In the genomic region with DNA sequence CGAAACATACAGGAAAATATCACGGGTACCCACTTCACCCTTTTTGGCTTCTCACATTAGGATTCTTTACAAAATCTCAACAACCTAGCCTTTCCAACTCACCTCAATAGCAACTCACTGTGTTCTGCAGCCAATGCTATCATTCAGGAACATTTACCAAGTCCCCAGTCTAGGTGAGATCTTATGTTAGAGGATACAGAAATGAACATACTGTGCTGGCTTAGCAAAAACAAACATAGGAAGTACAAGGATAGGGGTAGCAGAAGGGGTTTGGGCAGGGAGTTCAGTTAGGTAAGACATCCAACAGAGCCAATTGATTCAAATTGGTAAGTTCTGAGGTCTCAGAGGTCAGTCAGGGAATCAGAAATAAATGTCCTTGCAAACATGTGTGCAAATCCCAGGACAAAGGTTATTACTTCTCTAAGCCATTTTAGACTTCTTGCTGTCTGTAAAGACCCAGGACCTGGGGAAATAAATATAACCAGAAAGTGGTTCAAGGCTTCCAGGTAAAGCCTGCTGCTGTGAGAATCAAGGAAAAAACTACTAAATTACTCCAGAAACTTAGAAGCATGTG, we compare ENCODE assay signal across 2 cellular contexts.
TF ChIP-seq lines count a peak whose summit lies in the region.

No MANE protein-coding gene starts in this region.

TF ChIP-seq in GM23338, 12 proteins besides CTCF, POLR2A, EP300 and RAD21 (continued from another document and continues in another):
- TF ChIP-seq ZNF462 (CRISPR knock-in tag; IDR thresholded peaks at IDR 0.05) (no peak), ETS1 (IDR thresholded peaks at IDR 0.05) (no peak), ZNF114 (CRISPR knock-in tag; IDR thresholded peaks at IDR 0.05) (no peak), CREB1 (CRISPR knock-in tag; IDR thresholded peaks at IDR 0.05; ENCODE audit: low read depth) (no peak), ZNF331 (CRISPR knock-in tag; IDR thresholded peaks at IDR 0.05; ENCODE audit: low read depth) (no peak), EZH2phosphoT487 (IDR thresholded peaks at IDR 0.05; ENCODE audit: unreplicated experiment) (no peak), EZH2 (IDR thresholded peaks at IDR 0.05; ENCODE audit: low read depth, unreplicated experiment) (no peak), STAT1 (IDR thresholded peaks at IDR 0.05; ENCODE audit: unreplicated experiment) (no peak)
- TF ChIP-seq, protein P1, sequence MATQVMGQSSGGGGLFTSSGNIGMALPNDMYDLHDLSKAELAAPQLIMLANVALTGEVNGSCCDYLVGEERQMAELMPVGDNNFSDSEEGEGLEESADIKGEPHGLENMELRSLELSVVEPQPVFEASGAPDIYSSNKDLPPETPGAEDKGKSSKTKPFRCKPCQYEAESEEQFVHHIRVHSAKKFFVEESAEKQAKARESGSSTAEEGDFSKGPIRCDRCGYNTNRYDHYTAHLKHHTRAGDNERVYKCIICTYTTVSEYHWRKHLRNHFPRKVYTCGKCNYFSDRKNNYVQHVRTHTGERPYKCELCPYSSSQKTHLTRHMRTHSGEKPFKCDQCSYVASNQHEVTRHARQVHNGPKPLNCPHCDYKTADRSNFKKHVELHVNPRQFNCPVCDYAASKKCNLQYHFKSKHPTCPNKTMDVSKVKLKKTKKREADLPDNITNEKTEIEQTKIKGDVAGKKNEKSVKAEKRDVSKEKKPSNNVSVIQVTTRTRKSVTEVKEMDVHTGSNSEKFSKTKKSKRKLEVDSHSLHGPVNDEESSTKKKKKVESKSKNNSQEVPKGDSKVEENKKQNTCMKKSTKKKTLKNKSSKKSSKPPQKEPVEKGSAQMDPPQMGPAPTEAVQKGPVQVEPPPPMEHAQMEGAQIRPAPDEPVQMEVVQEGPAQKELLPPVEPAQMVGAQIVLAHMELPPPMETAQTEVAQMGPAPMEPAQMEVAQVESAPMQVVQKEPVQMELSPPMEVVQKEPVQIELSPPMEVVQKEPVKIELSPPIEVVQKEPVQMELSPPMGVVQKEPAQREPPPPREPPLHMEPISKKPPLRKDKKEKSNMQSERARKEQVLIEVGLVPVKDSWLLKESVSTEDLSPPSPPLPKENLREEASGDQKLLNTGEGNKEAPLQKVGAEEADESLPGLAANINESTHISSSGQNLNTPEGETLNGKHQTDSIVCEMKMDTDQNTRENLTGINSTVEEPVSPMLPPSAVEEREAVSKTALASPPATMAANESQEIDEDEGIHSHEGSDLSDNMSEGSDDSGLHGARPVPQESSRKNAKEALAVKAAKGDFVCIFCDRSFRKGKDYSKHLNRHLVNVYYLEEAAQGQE (IDR thresholded peaks at IDR 0.05; ENCODE audit: unreplicated experiment), result no peak

TF ChIP-seq in H1, 55 proteins besides CTCF, POLR2A, EP300 and RAD21 (continued from another document):
- no peak for TF ChIP-seq JUND (IDR thresholded peaks at IDR 0.05; ENCODE audit: low read length)
- no peak for TF ChIP-seq SP2 (IDR thresholded peaks at IDR 0.05; ENCODE audit: low read length)
- TF ChIP-seq BRCA1 (IDR thresholded peaks at IDR 0.05; ENCODE audit: low read depth, low read length), result no peak
- TF ChIP-seq RFX5 (IDR thresholded peaks at IDR 0.05; ENCODE audit: borderline replicate concordance, low read depth, low read length), result no peak
- TF ChIP-seq SIN3A (conservative IDR thresholded peaks at IDR 0.05 in 1 of 2, IDR thresholded peaks at IDR 0.05 in 1 of 2; ENCODE audit: low read depth in 1 of 2, low read length in 2 of 2), result no peak
- no peak for TF ChIP-seq KDM1A (IDR thresholded peaks at IDR 0.05; ENCODE audit: borderline replicate concordance, low read length)
- TF ChIP-seq SIRT6 (IDR thresholded peaks at IDR 0.05; ENCODE audit: low read length), result no peak
